In the genomic region with DNA sequence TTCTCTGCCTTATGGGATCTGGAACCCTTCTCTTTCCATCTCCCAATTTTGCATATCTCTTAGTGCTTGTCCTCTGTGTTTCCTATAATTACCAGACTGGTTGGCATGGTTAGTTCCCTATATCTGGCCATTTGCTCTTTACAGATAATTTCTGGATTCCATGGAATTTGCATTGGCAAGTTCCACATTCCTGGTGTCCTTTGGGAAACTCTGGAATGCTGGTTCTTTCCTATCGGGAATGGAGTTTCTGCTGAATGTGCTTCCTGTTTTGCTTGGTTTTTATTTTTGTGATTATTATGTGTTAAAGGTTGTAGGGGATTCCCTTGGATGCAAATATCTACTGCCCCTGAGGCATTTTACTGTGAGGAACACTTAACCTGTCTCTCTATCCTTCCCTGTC, we compare ENCODE assay signal across 20 cellular contexts.
A peak's percentile ranks its signal among the peaks of the same experiment; 100 is the strongest.
DNase-seq lines count a peak whose midpoint lies in the region; ATAC-seq, FAIRE-seq and TF ChIP-seq lines count a peak whose summit lies in the region.
"Had no signal": no experiment of that assay in that cellular context is flagged by ENCODE, and none has a peak within 500 bp of the region (broad histone marks: within the 10 kb centered on the region; RNA-seq: fewer than 3 reads in every experiment).

No MANE protein-coding gene starts in this region.

- H3K4ac ChIP-seq in trophoblast cell (ENCODE audit: low read depth, low read length) = no peak overlapping the region

- no peak overlapping the region for H3K4me3 Mint-ChIP-seq in activated T-cell treated with anti-CD3 and anti-CD28 coated beads, Interleukin-2, amount 50 U/mL, for 72 hours
- H3K4me3 Mint-ChIP-seq: CD8-positive, alpha-beta T cell had no signal

- no peak overlapping the region for H3K27ac Mint-ChIP-seq in activated T-cell treated with anti-CD3 and anti-CD28 coated beads, Interleukin-2, amount 50 U/mL, for 72 hours
- H3K27ac Mint-ChIP-seq: CD8-positive, alpha-beta T cell had no signal

- H3K4me1 ChIP-seq in GM12878 (ENCODE audit: control insufficient read depth, insufficient read depth, low read length) = no peaks in the 10 kb centered on the region
- H3K4me1 ChIP-seq in trophoblast cell (ENCODE audit: control insufficient read depth in 1 of 2, insufficient read depth in 2 of 2, low read length in 2 of 2) = peaks cover 12 to 15% of the 10 kb centered on the region in 2 experiments

- ATAC-seq in GM12878 (no peak), HG03469 (IDR thresholded peaks at IDR 0.05; ENCODE audit: unreplicated experiment) (no peak)
- no peak for ATAC-seq in activated T-cell treated with anti-CD3 and anti-CD28 coated beads, Interleukin-2, amount 50 U/mL, for 72 hours (replicated peaks in 1 of 2)
- ATAC-seq: CD8-positive, alpha-beta T cell; Panc1 had no signal

- peaks cover 26% of the 10 kb centered on the region for H3K4me1 Mint-ChIP-seq in activated T-cell treated with anti-CD3 and anti-CD28 coated beads, Interleukin-2, amount 50 U/mL, for 72 hours (ENCODE audit: low read depth)

- in situ Hi-C loops in GM12878 (cut with MboI) = no loop called here

- no peak overlapping the region for H4K91ac ChIP-seq in trophoblast cell (ENCODE audit: low read depth, low read length)

- H3K9me3 ChIP-seq in GM12878 (replicated peaks; ENCODE audit: control insufficient read depth, insufficient read depth, low read length) (no peaks in the 10 kb centered on the region; the same call in 1 of the 3 replicates), trophoblast cell (ENCODE audit: insufficient read depth, low read depth, low read length) (peaks cover 3% of the 10 kb centered on the region)
- H3K9me3 ChIP-seq: MG63 had no signal

- H3K27me3 ChIP-seq in GM12878 (replicated peaks in 1 of 2; ENCODE audit: control insufficient read depth in 2 of 2, insufficient read depth in 2 of 2, low read length in 1 of 2) (no peaks in the 10 kb centered on the region), trophoblast cell (ENCODE audit: insufficient read depth, low read length) (no peaks in the 10 kb centered on the region)
- H3K27me3 ChIP-seq: MG63 had no signal

- TF ChIP-seq EP300 in GM12878 (IDR thresholded peaks at IDR 0.05; ENCODE audit: borderline replicate concordance in 1 of 2, control insufficient read depth in 1 of 2, low read depth in 2 of 2, low read length in 2 of 2) = no peak

- POLR2A ChIA-PET in GM12878 (lab: Charles Lee) = interaction anchor here (0.8 kb wide), 1 partner anchor 25 kb away, joined by 3 read pairs; no protein-coding TSS in a partner anchor

- no peak overlapping the region for H2BK5ac ChIP-seq in trophoblast cell (ENCODE audit: low read depth, low read length, poor library complexity)

- no peaks in the 10 kb centered on the region for H3K36me3 Mint-ChIP-seq in activated T-cell treated with anti-CD3 and anti-CD28 coated beads, Interleukin-2, amount 50 U/mL, for 72 hours (ENCODE audit: insufficient read depth in 2 of 2)
- H3K36me3 Mint-ChIP-seq: CD8-positive, alpha-beta T cell had no signal

- no peak overlapping the region for H3K14ac ChIP-seq in trophoblast cell (ENCODE audit: low read length)

- no peak overlapping the region for H4K12ac ChIP-seq in trophoblast cell (ENCODE audit: low read depth, low read length)

- no peak overlapping the region for H2AFZ ChIP-seq in GM12878 (ENCODE audit: control insufficient read depth, low read depth, low read length)
- H2AFZ ChIP-seq in trophoblast cell (ENCODE audit: insufficient read depth, low read length, poor library complexity) = no peak overlapping the region

- TF ChIP-seq CTCF in GM12878 (IDR thresholded peaks at IDR 0.05 in 2 of 3, conservative IDR thresholded peaks at IDR 0.05 in 1 of 3; ENCODE audit: control insufficient read depth in 2 of 3, extremely low read depth in 1 of 3, insufficient read depth in 1 of 3, low read depth in 3 of 3, low read length in 3 of 3) = no peak
- TF ChIP-seq CTCF in fibroblast of the aortic adventitia (IDR thresholded peaks at IDR 0.05; ENCODE audit: insufficient read depth, low read length) = no peak

- RAD21 ChIA-PET in GM12878 (lab: Charles Lee; ENCODE audit: unreplicated experiment) = no interaction called here

- H3K9ac ChIP-seq in GM12878 (ENCODE audit: control insufficient read depth, insufficient read depth, low read length) (no peak overlapping the region), trophoblast cell (ENCODE audit: low read length) (no peak overlapping the region)
- H3K9ac ChIP-seq: KMS-11 had no signal

- peak overlapping the region; percentile 83 for H2BK120ac ChIP-seq in trophoblast cell (ENCODE audit: insufficient read depth, low read length, poor library complexity)

- WGBS in GM12878 (ENCODE audit: insufficient coverage, insufficient replicate concordance, low lambda C conversion rate, missing lambda C conversion rate) = 100% methylated on average over 1 of the region's 1 CpG
- no CpG with 5 or more reads among the region's 1 CpG for WGBS in trophoblast cell (ENCODE audit: extremely low coverage, insufficient coverage, insufficient read length)

- intact Hi-C loops in GM12878 (cut with micrococcal nuclease; ENCODE audit: unreplicated experiment) = no loop called here

- H3K27ac ChIP-seq in GM12878 (ENCODE audit: control insufficient read depth, insufficient read depth) (no peak overlapping the region), trophoblast cell (ENCODE audit: low read depth, low read length) (peak overlapping the region; percentile 45)
- H3K27ac ChIP-seq: KMS-11 had no signal

- no peak for FAIRE-seq in GM12878 (lab: Jason Lieb, UNC)

- H3K36me3 ChIP-seq in GM12878 (ENCODE audit: control insufficient read depth in 2 of 2, insufficient read depth in 2 of 2, low read length in 1 of 2) (no peaks in the 10 kb centered on the region; a peak in 2 of 4 replicates), trophoblast cell (ENCODE audit: control insufficient read depth in 1 of 2, insufficient read depth in 2 of 2, low read length in 2 of 2) (no peaks in the 10 kb centered on the region)
- H3K36me3 ChIP-seq: MG63 had no signal

- CTCF ChIA-PET in GM12878 (lab: Yijun Ruan, JAX) = no interaction called here

- H3K9me3 Mint-ChIP-seq in activated T-cell treated with anti-CD3 and anti-CD28 coated beads, Interleukin-2, amount 50 U/mL, for 72 hours = no peaks in the 10 kb centered on the region
- H3K9me3 Mint-ChIP-seq: CD8-positive, alpha-beta T cell had no signal

- no peak overlapping the region for H3K18ac ChIP-seq in trophoblast cell (ENCODE audit: low read length)

- H4K8ac ChIP-seq in trophoblast cell (ENCODE audit: low read depth, low read length) = peak overlapping the region; percentile 47

- DNase-seq in EH (ENCODE audit: low read depth) = peak; percentile 49
- DNase-seq in GM12878 (ENCODE audit: low read depth, low spot score) = no peak
- peak; percentile 53 for DNase-seq in fibroblast of the aortic adventitia (ENCODE audit: low read depth)
- peak in 1 of 2 donors; percentile 16 for DNase-seq in trophoblast cell
- DNase-seq in AG08396 (ENCODE audit: low spot score) = no peak
- DNase-seq in activated T-cell treated with anti-CD3 and anti-CD28 coated beads, Interleukin-2, amount 50 U/mL, for 72 hours = no peak
- no peak for DNase-seq in activated CD4-positive, alpha-beta T cell treated with anti-CD3 and anti-CD28 coated beads for 48 hours
- DNase-seq: CD8-positive, alpha-beta T cell; DND-41; HCEC 1CT; MG63; NCI-H1105; NCI-H187 treated with DMSO at 0.1 percent for 48 hours; NCI-H2171; NCI-H510A; NCI-H82; Right ventricle myocardium superior had no signal

- TF ChIP-seq RAD21 in GM12878 (IDR thresholded peaks at IDR 0.05; ENCODE audit: insufficient read depth, low read depth, low read length) = no peak

- H3K4me2 ChIP-seq in GM12878 (ENCODE audit: control insufficient read depth, insufficient read depth) (no peak overlapping the region), trophoblast cell (ENCODE audit: low read length) (no peak overlapping the region)
- H3K4me2 ChIP-seq: KMS-11 had no signal

- peak overlapping the region; percentile 58 for H2BK12ac ChIP-seq in trophoblast cell (ENCODE audit: low read length)

- H3K27me3 Mint-ChIP-seq in activated T-cell treated with anti-CD3 and anti-CD28 coated beads, Interleukin-2, amount 50 U/mL, for 72 hours (ENCODE audit: low read depth) = no peaks in the 10 kb centered on the region

- BruUV-seq in GM12878 (replicated peaks; lab: Mats Ljungman, UMichigan) = no TSS peak

- H4K20me1 ChIP-seq in GM12878 (ENCODE audit: control insufficient read depth, insufficient read depth) = no peaks in the 10 kb centered on the region

- H3K4me3 ChIP-seq in GM12878 = no peak overlapping the region
- H3K4me3 ChIP-seq in fibroblast of the aortic adventitia (ENCODE audit: low read depth, low read length) = no peak overlapping the region
- no peak overlapping the region for H3K4me3 ChIP-seq in trophoblast cell (ENCODE audit: low read depth, low read length)
- H3K4me3 ChIP-seq: MG63 had no signal

- no peak for TF ChIP-seq POLR2A in GM12878 (IDR thresholded peaks at IDR 0.05; ENCODE audit: low read depth, low read length)

- H3K23ac ChIP-seq in trophoblast cell (ENCODE audit: low read length) = no peak overlapping the region

- peak overlapping the region; percentile 83 for H2AK5ac ChIP-seq in trophoblast cell (ENCODE audit: low read length)

- peaks cover 8% of the 10 kb centered on the region for H3K79me1 ChIP-seq in trophoblast cell (ENCODE audit: low read length)

- H3K79me2 ChIP-seq in GM12878 (ENCODE audit: control insufficient read depth, insufficient read depth, low read length) = no peaks in the 10 kb centered on the region
- H3K79me2 ChIP-seq in trophoblast cell (ENCODE audit: control insufficient read depth, insufficient read depth, low read length, poor library complexity) = no peaks in the 10 kb centered on the region

- SMC1A ChIA-PET in GM12878 (lab: Charles Lee; ENCODE audit: uncharacterized antibody, unreplicated experiment) = no interaction called here

TF ChIP-seq in GM12878, 131 proteins besides CTCF, POLR2A, EP300 and RAD21 (continues in another document):
- TF ChIP-seq IKZF1 (conservative IDR thresholded peaks at IDR 0.05) (peak; percentile 48; the same call in 1 of the 2 replicates), EED (IDR thresholded peaks at IDR 0.05; ENCODE audit: low read depth) (0 out of 2 replicates have a peak, but pooled peaks have one; percentile 32), IKZF2 (IDR thresholded peaks at IDR 0.05) (peak in 1 of 2 experiments; percentile 51; a peak in 3 of 4 replicates), CBX3 (IDR thresholded peaks at IDR 0.05; ENCODE audit: borderline replicate concordance, low read depth) (no peak), TCF3 (IDR thresholded peaks at IDR 0.05; ENCODE audit: borderline replicate concordance, insufficient read depth, low read depth, low read length) (no peak)

Comparison
In these comparisons a context has a peak if more than half of its experiments do, and no peak if none do; other contexts are left out.
1. DNase-seq: peak in EH (single experiment) and fibroblast of the aortic adventitia (single experiment); none in GM12878 (single experiment), AG08396 (single experiment), activated T-cell treated with anti-CD3 and anti-CD28 coated beads, Interleukin-2, amount 50 U/mL, for 72 hours (0 of 2) and activated CD4-positive, alpha-beta T cell treated with anti-CD3 and anti-CD28 coated beads for 48 hours (single experiment).